8 cellular contexts compared by ENCODE assay signal in genomic region chr19:35247526-35248309, GRCh38. TPM values are rescaled to one million over a fixed set of nuclear protein-coding genes. Genes with fewer than 3 reads are reported as not detected.
DNase-seq lines count a peak whose midpoint lies in the region; ATAC-seq, FAIRE-seq and TF ChIP-seq lines count a peak whose summit lies in the region.

No MANE protein-coding gene starts in this region.

- H3K4me2 ChIP-seq in osteoblast (ENCODE audit: insufficient read depth, low read length), result no peak overlapping the region

- H3K4me3 ChIP-seq in osteoblast (ENCODE audit: insufficient read depth, low read length), result no peak overlapping the region

- no peaks in the 10 kb centered on the region for H3K9me3 ChIP-seq in osteoblast (ENCODE audit: low read depth, low read length)

- no peaks in the 10 kb centered on the region for H3K4me1 ChIP-seq in osteoblast (ENCODE audit: insufficient read depth, low read length)

- FAIRE-seq in GM12891 (lab: Jason Lieb, UNC), result peak; percentile 96

- intact Hi-C loops in left cardiac atrium (cut with DNase I), result no loop called here

- no peaks in the 10 kb centered on the region for H3K36me3 ChIP-seq in osteoblast (ENCODE audit: insufficient read depth, low read length)

- 0 out of 2 replicates have a peak, but pooled peaks have one; percentile 8 for TF ChIP-seq POLR2A in GM12891 (IDR thresholded peaks at IDR 0.05; ENCODE audit: low read depth, low read length)

- peak; percentile 53 for DNase-seq in GM12891 (ENCODE audit: insufficient read length, low spot score)
- peak; percentile 98 for DNase-seq in NCI-H2227 (lab: John Stamatoyannopoulos, UW; ENCODE audit: unreplicated experiment)
- DNase-seq in activated T-helper 1 cell treated with Interleukin-2 at 50 U/mL for 16 hours (ENCODE audit: low read depth), result peak; percentile 53
- peak; percentile 74 for DNase-seq in left cardiac atrium
- DNase-seq in renal cortical epithelial cell (ENCODE audit: low read depth), result peak; percentile 78
- no peak for DNase-seq in osteoblast (ENCODE audit: insufficient read length, low spot score, missing footprints)

- TF ChIP-seq CTCF in osteoblast (IDR thresholded peaks at IDR 0.05; ENCODE audit: extremely low read depth, low read depth, low read length), result no peak

- ATAC-seq in HG02798 (IDR thresholded peaks at IDR 0.05; ENCODE audit: poor library complexity, unreplicated experiment) (peak; percentile 55), left cardiac atrium (peak; percentile 63 to 87), HG03571 (IDR thresholded peaks at IDR 0.05; ENCODE audit: unreplicated experiment) (no peak)

- no peaks in the 10 kb centered on the region for H3K79me2 ChIP-seq in osteoblast (ENCODE audit: insufficient read depth, low read length)

- H3K27ac ChIP-seq in osteoblast (ENCODE audit: low read depth, low read length), result no peak overlapping the region

- H4K20me1 ChIP-seq in osteoblast (ENCODE audit: insufficient read depth, low read length), result no peaks in the 10 kb centered on the region

- no peak overlapping the region for H2AFZ ChIP-seq in osteoblast (ENCODE audit: low read length)

- peaks cover 39% of the 10 kb centered on the region for H3K27me3 ChIP-seq in osteoblast (ENCODE audit: insufficient read depth, low read length)

TF ChIP-seq in GM12891, 5 proteins besides CTCF, POLR2A, EP300 and RAD21:
- TF ChIP-seq POU2F2 (IDR thresholded peaks at IDR 0.05; ENCODE audit: low read depth, low read length) (0 out of 2 replicates have a peak, but pooled peaks have one; percentile 18), POLR2AphosphoS5 (IDR thresholded peaks at IDR 0.05; ENCODE audit: low read depth, low read length) (no peak)

RNA-seq across cellular contexts. Expression of gene LSR, which starts 1.1 kb away (rescaled TPM):
- 17.5 TPM for polyA plus RNA-seq in GM12891 (2012; ENCODE audit: low read depth, missing spikeins)
- total RNA-seq in left cardiac atrium (1 to 10 TPM; 7.5 to 7.6 TPM), renal cortical epithelial cell (26.6 and 42.8 TPM in 2 replicates), osteoblast (0.29 and 0.36 TPM in 2 replicates)

RNA-seq across cellular contexts. Expression of gene FAM187B, which starts 19.2 kb away (rescaled TPM):
- not detected for polyA plus RNA-seq in GM12891 (2012; ENCODE audit: low read depth, missing spikeins)
- total RNA-seq in left cardiac atrium (not detected), renal cortical epithelial cell (not detected in 2 replicates), osteoblast (not detected in 2 replicates)

RNA-seq across cellular contexts. Expression of gene USF2, which starts 21.0 kb away (rescaled TPM):
- polyA plus RNA-seq in GM12891 (2012; ENCODE audit: low read depth, missing spikeins), result 109 TPM
- total RNA-seq in left cardiac atrium (100 to 1,000 TPM; 130 to 147 TPM), renal cortical epithelial cell (29.2 and 49.7 TPM in 2 replicates), osteoblast (66.2 and 74.0 TPM in 2 replicates)

RNA-seq across cellular contexts. Expression of gene HAMP, which starts 34.6 kb away (rescaled TPM):
- 0.28 TPM for polyA plus RNA-seq in GM12891 (2012; ENCODE audit: low read depth, missing spikeins)
- total RNA-seq in left cardiac atrium (1 to 10 TPM in 1 of 2 donors, under 1 TPM in 1; 0.41 to 7.6 TPM), renal cortical epithelial cell (0.05 TPM in 1 of 2 replicates, not detected in the other), osteoblast (not detected in 2 replicates)

RNA-seq across cellular contexts. Expression of gene MAG, which starts 44.2 kb away (rescaled TPM):
- 0.21 TPM for polyA plus RNA-seq in GM12891 (2012; ENCODE audit: low read depth, missing spikeins)
- total RNA-seq in left cardiac atrium (not detected), renal cortical epithelial cell (not detected in 2 replicates), osteoblast (not detected in 2 replicates)
